ENCODE assay signal across 8 cellular contexts in genomic region chr12:87953257-87953860, GRCh38.
DNase-seq lines count a peak whose midpoint lies in the region; ATAC-seq, FAIRE-seq and TF ChIP-seq lines count a peak whose summit lies in the region.

No MANE protein-coding gene starts in this region.

- H3K4me3 ChIP-seq in kidney (ENCODE audit: low read length in 2 of 2) = no peak overlapping the region
- H3K4me3 ChIP-seq in stomach = no peak overlapping the region

- H3K36me3 Mint-ChIP-seq in activated T-cell treated with anti-CD3 and anti-CD28 coated beads, Interleukin-2, amount 50 U/mL, for 4 hours (ENCODE audit: insufficient read depth) = no peaks in the 10 kb centered on the region

- H3K27me3 ChIP-seq in stomach = no peaks in the 10 kb centered on the region

- H3K4me1 ChIP-seq in kidney (ENCODE audit: control insufficient read depth in 1 of 2, insufficient read depth in 1 of 2, low read depth in 1 of 2, low read length in 2 of 2) (no peaks in the 10 kb centered on the region), stomach (no peaks in the 10 kb centered on the region)

- DNase-seq in NCI-H2171 treated with DMSO at 0.1 percent for 48 hours (lab: John Stamatoyannopoulos, UW) (peak; percentile 59), NCI-H2171 (lab: John Stamatoyannopoulos, UW) (no peak), M059J (ENCODE audit: low read depth) (peak; percentile 62), kidney (no peak), stomach (no peak)
- DNase-seq in activated T-cell treated with anti-CD3 and anti-CD28 coated beads, Interleukin-2, amount 50 U/mL, for 4 hours = no peak

- H3K36me3 ChIP-seq in kidney (ENCODE audit: control insufficient read depth in 1 of 2, insufficient read depth in 2 of 2, low read length in 2 of 2) (no peaks in the 10 kb centered on the region), stomach (no peaks in the 10 kb centered on the region)

- H3K9me3 ChIP-seq in kidney (ENCODE audit: control insufficient read depth in 1 of 2, low read length in 2 of 2) (no peaks in the 10 kb centered on the region), stomach (no peaks in the 10 kb centered on the region)

- H3K27ac ChIP-seq in VCaP (peak overlapping the region; percentile 40), kidney (ENCODE audit: low read depth in 2 of 2, low read length in 2 of 2) (no peak overlapping the region), stomach (no peak overlapping the region)

- H3K9ac ChIP-seq in kidney (ENCODE audit: low read length in 2 of 2) = no peak overlapping the region

- WGBS in stomach, 5 donors = 1 to 6% (median 3%) methylated on average over 3 of the region's 3 CpGs

- no peaks in the 10 kb centered on the region for H3K27me3 Mint-ChIP-seq in activated T-cell treated with anti-CD3 and anti-CD28 coated beads, Interleukin-2, amount 50 U/mL, for 4 hours (ENCODE audit: low read depth)

- no peak overlapping the region for H3K4me3 Mint-ChIP-seq in activated T-cell treated with anti-CD3 and anti-CD28 coated beads, Interleukin-2, amount 50 U/mL, for 4 hours

- TF ChIP-seq POLR2A in stomach (IDR thresholded peaks at IDR 0.05) = no peak

- TF ChIP-seq EP300 in stomach (IDR thresholded peaks at IDR 0.05) = no peak

- peaks cover 6% of the 10 kb centered on the region for H3K9me3 Mint-ChIP-seq in activated T-cell treated with anti-CD3 and anti-CD28 coated beads, Interleukin-2, amount 50 U/mL, for 4 hours

- no peaks in the 10 kb centered on the region for H3K4me1 Mint-ChIP-seq in activated T-cell treated with anti-CD3 and anti-CD28 coated beads, Interleukin-2, amount 50 U/mL, for 4 hours (ENCODE audit: low read depth)

- peak; percentile 57 for FAIRE-seq in kidney (lab: Jason Lieb, UNC)

- intact Hi-C loops in kidney (cut with DNase I) (no loop called here), stomach (cut with DNase I; ENCODE audit: low total_unique reads) (no loop called here)

- ATAC-seq in HG02763 (IDR thresholded peaks at IDR 0.05; ENCODE audit: unreplicated experiment) = no peak
- ATAC-seq in activated T-cell treated with anti-CD3 and anti-CD28 coated beads, Interleukin-2, amount 50 U/mL, for 4 hours = no peak

- TF ChIP-seq CTCF in VCaP (conservative IDR thresholded peaks at IDR 0.05) = peak; percentile 88
- TF ChIP-seq CTCF in kidney (IDR thresholded peaks at IDR 0.05; ENCODE audit: borderline replicate concordance, extremely low read depth, insufficient read depth) = peak; percentile 21
- no peak for TF ChIP-seq CTCF in stomach (IDR thresholded peaks at IDR 0.05)

Comparison
In these comparisons a context has a peak if more than half of its experiments do, and no peak if none do; other contexts are left out.
1. DNase-seq: peak in NCI-H2171 treated with DMSO at 0.1 percent for 48 hours (single experiment) and M059J (single experiment); none in NCI-H2171 (single experiment), kidney (single experiment), stomach (single experiment) and activated T-cell treated with anti-CD3 and anti-CD28 coated beads, Interleukin-2, amount 50 U/mL, for 4 hours (single experiment).
2. CTCF ChIP-seq: peak in VCaP (single experiment) and kidney (single experiment); none in stomach (0 of 7).